Comparison of ENCODE assay signal across 8 cellular contexts in the genomic region with DNA sequence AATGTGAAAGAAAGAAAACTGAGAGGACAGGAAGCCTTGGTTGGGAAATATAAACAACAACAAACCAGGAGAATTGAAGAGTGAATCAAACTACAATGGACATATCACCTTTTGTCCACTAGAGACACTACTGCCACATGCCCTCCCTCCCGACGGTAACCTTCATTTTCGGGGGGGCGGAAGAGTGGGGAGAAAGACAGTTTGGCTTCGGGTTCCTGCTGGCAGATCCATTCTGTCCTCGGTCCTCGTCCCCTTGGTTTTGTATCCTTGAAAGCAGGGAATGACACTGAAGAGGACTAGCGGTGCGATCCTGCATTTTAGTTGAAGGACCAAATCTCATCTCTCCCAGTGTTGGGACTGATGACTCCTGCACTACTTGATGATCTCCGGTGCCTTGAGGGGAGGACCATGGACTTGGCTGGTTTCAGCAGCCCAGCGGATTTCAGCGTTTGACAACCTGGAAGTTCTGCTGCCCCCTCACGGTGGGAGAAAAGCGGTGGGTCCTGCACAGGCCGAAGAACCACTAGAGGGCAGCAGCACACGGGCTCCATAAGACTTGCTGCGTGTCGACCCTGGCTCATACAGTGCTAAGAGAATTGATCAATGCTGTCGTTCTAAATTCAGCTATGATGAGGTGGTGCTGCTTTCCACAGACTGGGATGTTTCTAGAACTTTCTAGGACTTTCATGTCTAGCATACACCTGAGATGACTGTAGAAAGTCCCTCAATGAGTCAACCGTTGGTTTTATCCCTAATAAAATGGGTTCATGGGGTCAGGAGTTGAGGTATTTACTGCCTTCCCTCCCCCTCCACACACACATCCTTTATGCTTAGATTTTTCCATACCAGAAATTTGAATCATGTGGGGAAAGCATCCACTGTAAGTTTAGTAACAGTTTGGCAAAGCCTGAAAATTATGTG. TPM values are rescaled to one million over a fixed set of nuclear protein-coding genes. Genes with fewer than 3 reads are reported as not detected.
A peak's percentile ranks its signal among the peaks of the same experiment; 100 is the strongest.
DNase-seq lines count a peak whose midpoint lies in the region; ATAC-seq and TF ChIP-seq lines count a peak whose summit lies in the region.

No MANE protein-coding gene starts in this region.

- H3K36me3 Mint-ChIP-seq in WTC11 = no peaks in the 10 kb centered on the region

- H3K27me3 Mint-ChIP-seq in WTC11 (ENCODE audit: low read depth) = peaks cover 1% of the 10 kb centered on the region; the same call in 1 of the 2 replicates

- H3K4me3 Mint-ChIP-seq in WTC11 = peak overlapping the region; percentile 45

- H3K27ac Mint-ChIP-seq in WTC11 = no peak overlapping the region

- peak overlapping the region; percentile 34 to 55 for H3K4me3 ChIP-seq in cardiac fibroblast (replicated peaks in 1 of 2; ENCODE audit: low read depth in 2 of 2, low read length in 2 of 2)

- no peak; the same call in none of the 2 replicates for TF ChIP-seq CTCF in AG09319 (IDR thresholded peaks at IDR 0.05; ENCODE audit: low read depth, low read length)
- peak; percentile 94 for TF ChIP-seq CTCF in WTC11 (IDR thresholded peaks at IDR 0.05)
- TF ChIP-seq CTCF in cardiac fibroblast (IDR thresholded peaks at IDR 0.05; ENCODE audit: low read depth, low read length) = peak; percentile 100

- DNase-seq in AG09319 (ENCODE audit: extremely low read depth, low read depth) (peak; percentile 86), NCI-H2227 treated with DMSO at 0.1 percent for 48 hours (lab: John Stamatoyannopoulos, UW) (peak; percentile 97), WTC11 (ENCODE audit: low spot score) (peak; percentile 91), cardiac fibroblast (ENCODE audit: low read depth in 2 of 2) (peak; percentile 97 to 98), iris pigment epithelial cell (ENCODE audit: low read depth) (peak; percentile 96)
- DNase-seq in stimulated activated CD4-positive, alpha-beta T cell treated with anti-CD3 and anti-CD28 coated beads, Interleukin-12 subunit alpha, Interleukin-12 subunit beta, amount 100 ng/mL, for 24 hours (ENCODE audit: low read depth in 2 of 2) = peak; percentile 71 to 80

- POLR2A ChIA-PET in WTC11 (lab: Charles Lee) = interaction anchor here (1.0 kb wide), 1 partner anchor 16 kb away, joined by 5 read pairs; no protein-coding TSS in a partner anchor

- peak; percentile 98 for ATAC-seq in GM19025 (IDR thresholded peaks at IDR 0.05; ENCODE audit: low read depth, unreplicated experiment)
- ATAC-seq in HG03196 (IDR thresholded peaks at IDR 0.05; ENCODE audit: unreplicated experiment) = peak; percentile 97
- ATAC-seq in WTC11 = peak; percentile 97

- CTCF ChIA-PET in WTC11 (lab: Charles Lee) = interaction anchor here (0.5 to 2.2 kb wide), 17 partner anchors 10 to 384 kb away, joined by 3 to 20 read pairs (median 4); a partner anchor contains a TSS

- peaks cover 10% of the 10 kb centered on the region for H3K4me1 Mint-ChIP-seq in WTC11

- H3K9me3 Mint-ChIP-seq in WTC11 = peaks cover 1% of the 10 kb centered on the region; the same call in 1 of the 2 replicates

TF ChIP-seq in WTC11, 78 proteins besides CTCF, POLR2A, EP300 and RAD21 (continues in another document):
- 0 out of 2 replicates have a peak, but pooled peaks have one; percentile 72 for TF ChIP-seq ZNF671 (CRISPR knock-in tag; IDR thresholded peaks at IDR 0.05)
- no peak for TF ChIP-seq FOXK1 (CRISPR knock-in tag; IDR thresholded peaks at IDR 0.05)
- TF ChIP-seq, protein P1, sequence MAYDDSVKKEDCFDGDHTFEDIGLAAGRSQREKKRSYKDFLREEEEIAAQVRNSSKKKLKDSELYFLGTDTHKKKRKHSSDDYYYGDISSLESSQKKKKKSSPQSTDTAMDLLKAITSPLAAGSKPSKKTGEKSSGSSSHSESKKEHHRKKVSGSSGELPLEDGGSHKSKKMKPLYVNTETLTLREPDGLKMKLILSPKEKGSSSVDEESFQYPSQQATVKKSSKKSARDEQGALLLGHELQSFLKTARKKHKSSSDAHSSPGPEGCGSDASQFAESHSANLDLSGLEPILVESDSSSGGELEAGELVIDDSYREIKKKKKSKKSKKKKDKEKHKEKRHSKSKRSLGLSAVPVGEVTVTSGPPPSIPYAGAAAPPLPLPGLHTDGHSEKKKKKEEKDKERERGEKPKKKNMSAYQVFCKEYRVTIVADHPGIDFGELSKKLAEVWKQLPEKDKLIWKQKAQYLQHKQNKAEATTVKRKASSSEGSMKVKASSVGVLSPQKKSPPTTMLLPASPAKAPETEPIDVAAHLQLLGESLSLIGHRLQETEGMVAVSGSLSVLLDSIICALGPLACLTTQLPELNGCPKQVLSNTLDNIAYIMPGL (CRISPR knock-in tag; IDR thresholded peaks at IDR 0.05) = peak; percentile 96
- no peak for TF ChIP-seq SOX15 (CRISPR knock-in tag; IDR thresholded peaks at IDR 0.05)
- peak; percentile 96 for TF ChIP-seq ZNF263 (CRISPR knock-in tag; IDR thresholded peaks at IDR 0.05; ENCODE audit: low read depth)
- TF ChIP-seq, protein P2, sequence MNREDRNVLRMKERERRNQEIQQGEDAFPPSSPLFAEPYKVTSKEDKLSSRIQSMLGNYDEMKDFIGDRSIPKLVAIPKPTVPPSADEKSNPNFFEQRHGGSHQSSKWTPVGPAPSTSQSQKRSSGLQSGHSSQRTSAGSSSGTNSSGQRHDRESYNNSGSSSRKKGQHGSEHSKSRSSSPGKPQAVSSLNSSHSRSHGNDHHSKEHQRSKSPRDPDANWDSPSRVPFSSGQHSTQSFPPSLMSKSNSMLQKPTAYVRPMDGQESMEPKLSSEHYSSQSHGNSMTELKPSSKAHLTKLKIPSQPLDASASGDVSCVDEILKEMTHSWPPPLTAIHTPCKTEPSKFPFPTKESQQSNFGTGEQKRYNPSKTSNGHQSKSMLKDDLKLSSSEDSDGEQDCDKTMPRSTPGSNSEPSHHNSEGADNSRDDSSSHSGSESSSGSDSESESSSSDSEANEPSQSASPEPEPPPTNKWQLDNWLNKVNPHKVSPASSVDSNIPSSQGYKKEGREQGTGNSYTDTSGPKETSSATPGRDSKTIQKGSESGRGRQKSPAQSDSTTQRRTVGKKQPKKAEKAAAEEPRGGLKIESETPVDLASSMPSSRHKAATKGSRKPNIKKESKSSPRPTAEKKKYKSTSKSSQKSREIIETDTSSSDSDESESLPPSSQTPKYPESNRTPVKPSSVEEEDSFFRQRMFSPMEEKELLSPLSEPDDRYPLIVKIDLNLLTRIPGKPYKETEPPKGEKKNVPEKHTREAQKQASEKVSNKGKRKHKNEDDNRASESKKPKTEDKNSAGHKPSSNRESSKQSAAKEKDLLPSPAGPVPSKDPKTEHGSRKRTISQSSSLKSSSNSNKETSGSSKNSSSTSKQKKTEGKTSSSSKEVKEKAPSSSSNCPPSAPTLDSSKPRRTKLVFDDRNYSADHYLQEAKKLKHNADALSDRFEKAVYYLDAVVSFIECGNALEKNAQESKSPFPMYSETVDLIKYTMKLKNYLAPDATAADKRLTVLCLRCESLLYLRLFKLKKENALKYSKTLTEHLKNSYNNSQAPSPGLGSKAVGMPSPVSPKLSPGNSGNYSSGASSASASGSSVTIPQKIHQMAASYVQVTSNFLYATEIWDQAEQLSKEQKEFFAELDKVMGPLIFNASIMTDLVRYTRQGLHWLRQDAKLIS (CRISPR knock-in tag; IDR thresholded peaks at IDR 0.05; ENCODE audit: borderline replicate concordance) = no peak
- no peak for TF ChIP-seq TCF7 (CRISPR knock-in tag; IDR thresholded peaks at IDR 0.05; ENCODE audit: low read depth)
- peak; percentile 54 for TF ChIP-seq SP1 (CRISPR knock-in tag; conservative IDR thresholded peaks at IDR 0.05)
- no peak for TF ChIP-seq SMAD4 (CRISPR knock-in tag; IDR thresholded peaks at IDR 0.05)
- TF ChIP-seq GABPB1 (CRISPR knock-in tag; IDR thresholded peaks at IDR 0.05) = peak; percentile 42; the same call in 1 of the 2 replicates
- TF ChIP-seq, protein P3, sequence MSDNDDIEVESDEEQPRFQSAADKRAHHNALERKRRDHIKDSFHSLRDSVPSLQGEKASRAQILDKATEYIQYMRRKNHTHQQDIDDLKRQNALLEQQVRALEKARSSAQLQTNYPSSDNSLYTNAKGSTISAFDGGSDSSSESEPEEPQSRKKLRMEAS (CRISPR knock-in tag; IDR thresholded peaks at IDR 0.05) = 0 out of 2 replicates have a peak, but pooled peaks have one; percentile 35
- no peak for TF ChIP-seq SMAD3 (CRISPR knock-in tag; IDR thresholded peaks at IDR 0.05; ENCODE audit: borderline replicate concordance)
- peak; percentile 40; the same call in 1 of the 2 replicates for TF ChIP-seq ETV6 (CRISPR knock-in tag; IDR thresholded peaks at IDR 0.05)
- TF ChIP-seq RORB (CRISPR knock-in tag; IDR thresholded peaks at IDR 0.05) = no peak
- no peak for TF ChIP-seq NR3C1 (CRISPR knock-in tag; conservative IDR thresholded peaks at IDR 0.05; ENCODE audit: low read depth)
- TF ChIP-seq, protein P4, sequence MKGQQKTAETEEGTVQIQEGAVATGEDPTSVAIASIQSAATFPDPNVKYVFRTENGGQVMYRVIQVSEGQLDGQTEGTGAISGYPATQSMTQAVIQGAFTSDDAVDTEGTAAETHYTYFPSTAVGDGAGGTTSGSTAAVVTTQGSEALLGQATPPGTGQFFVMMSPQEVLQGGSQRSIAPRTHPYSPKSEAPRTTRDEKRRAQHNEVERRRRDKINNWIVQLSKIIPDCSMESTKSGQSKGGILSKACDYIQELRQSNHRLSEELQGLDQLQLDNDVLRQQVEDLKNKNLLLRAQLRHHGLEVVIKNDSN (CRISPR knock-in tag; IDR thresholded peaks at IDR 0.05) = no peak
- no peak for TF ChIP-seq ZNF423 (CRISPR knock-in tag; IDR thresholded peaks at IDR 0.05)
- TF ChIP-seq, protein P5, sequence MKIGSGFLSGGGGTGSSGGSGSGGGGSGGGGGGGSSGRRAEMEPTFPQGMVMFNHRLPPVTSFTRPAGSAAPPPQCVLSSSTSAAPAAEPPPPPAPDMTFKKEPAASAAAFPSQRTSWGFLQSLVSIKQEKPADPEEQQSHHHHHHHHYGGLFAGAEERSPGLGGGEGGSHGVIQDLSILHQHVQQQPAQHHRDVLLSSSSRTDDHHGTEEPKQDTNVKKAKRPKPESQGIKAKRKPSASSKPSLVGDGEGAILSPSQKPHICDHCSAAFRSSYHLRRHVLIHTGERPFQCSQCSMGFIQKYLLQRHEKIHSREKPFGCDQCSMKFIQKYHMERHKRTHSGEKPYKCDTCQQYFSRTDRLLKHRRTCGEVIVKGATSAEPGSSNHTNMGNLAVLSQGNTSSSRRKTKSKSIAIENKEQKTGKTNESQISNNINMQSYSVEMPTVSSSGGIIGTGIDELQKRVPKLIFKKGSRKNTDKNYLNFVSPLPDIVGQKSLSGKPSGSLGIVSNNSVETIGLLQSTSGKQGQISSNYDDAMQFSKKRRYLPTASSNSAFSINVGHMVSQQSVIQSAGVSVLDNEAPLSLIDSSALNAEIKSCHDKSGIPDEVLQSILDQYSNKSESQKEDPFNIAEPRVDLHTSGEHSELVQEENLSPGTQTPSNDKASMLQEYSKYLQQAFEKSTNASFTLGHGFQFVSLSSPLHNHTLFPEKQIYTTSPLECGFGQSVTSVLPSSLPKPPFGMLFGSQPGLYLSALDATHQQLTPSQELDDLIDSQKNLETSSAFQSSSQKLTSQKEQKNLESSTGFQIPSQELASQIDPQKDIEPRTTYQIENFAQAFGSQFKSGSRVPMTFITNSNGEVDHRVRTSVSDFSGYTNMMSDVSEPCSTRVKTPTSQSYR (CRISPR knock-in tag; IDR thresholded peaks at IDR 0.05) = no peak

RNA-seq across cellular contexts. Expression of a gene that starts 15.1 kb away (rescaled TPM):
- total RNA-seq in WTC11 (2021) = 34.7 to 37.2 TPM (median 36.0 TPM) in 3 replicates

Comparison
In these comparisons a context has a peak if more than half of its experiments do, and no peak if none do; other contexts are left out.
1. Peak in every context shown above with its lines: DNase-seq, ATAC-seq and H3K4me3 ChIP-seq.